1 cellular context compared by ENCODE assay signal in genomic region chr9:134468358-134468757, GRCh38.
TF ChIP-seq lines count a peak whose summit lies in the region.

No MANE protein-coding gene starts in this region.

TF ChIP-seq in IMR-90, 13 proteins besides CTCF, POLR2A, EP300 and RAD21 (continued from another document):
- TF ChIP-seq SMC3 (IDR thresholded peaks at IDR 0.05; ENCODE audit: low read depth, low read length) (no peak), NFE2L2 (IDR thresholded peaks at IDR 0.05; ENCODE audit: low read depth, low read length) (no peak)
